1 cellular context compared by ENCODE assay signal in the genomic region with DNA sequence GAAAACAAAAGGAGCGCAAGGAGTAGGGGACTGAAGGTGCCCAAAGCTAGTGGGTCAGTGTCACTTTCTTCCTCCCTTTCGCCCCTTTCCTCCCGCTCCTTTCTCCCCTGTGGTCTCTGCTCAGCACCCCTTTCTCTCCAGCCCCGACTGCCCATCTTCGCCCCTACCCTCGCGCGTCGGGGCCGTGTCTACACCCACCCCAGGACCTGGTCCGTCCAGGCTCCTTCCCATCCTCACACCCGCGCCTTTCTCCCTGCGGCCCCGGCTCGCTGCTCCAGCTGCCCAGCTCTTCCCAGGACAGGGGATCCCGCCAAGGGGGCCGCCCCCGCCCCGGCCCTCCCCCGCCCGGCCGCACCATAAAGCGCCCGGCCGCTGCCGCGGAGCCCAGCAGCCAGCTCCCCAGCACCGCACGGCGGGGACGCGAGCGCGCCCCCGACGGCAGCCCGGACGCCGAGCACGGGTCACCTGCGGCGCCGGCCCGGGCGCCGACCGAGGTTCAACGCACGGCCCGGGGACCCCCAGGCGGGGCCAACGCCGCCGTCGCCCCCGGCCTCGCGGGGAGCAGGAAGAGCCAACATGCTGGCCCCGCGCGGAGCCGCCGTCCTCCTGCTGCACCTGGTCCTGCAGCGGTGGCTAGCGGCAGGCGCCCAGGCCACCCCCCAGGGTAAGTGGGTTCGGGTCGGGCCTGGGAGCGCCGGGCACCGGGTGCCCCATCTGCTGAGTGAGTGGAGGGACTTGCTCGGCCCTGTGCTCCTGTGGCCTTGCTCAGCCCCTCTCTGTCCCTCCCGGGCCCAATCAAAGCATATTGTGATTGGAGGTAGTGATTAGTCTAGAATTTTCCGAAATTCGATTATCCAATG.
TF ChIP-seq lines count a peak whose summit lies in the region.

A gene (plus strand): TSS at position 387 of the 860 bp plus-strand sequence. CDS start 190 bp downstream, at position 577.

TF ChIP-seq in GM23338, 12 proteins besides CTCF, POLR2A, EP300 and RAD21 (continued from another document):
- TF ChIP-seq, protein P1, sequence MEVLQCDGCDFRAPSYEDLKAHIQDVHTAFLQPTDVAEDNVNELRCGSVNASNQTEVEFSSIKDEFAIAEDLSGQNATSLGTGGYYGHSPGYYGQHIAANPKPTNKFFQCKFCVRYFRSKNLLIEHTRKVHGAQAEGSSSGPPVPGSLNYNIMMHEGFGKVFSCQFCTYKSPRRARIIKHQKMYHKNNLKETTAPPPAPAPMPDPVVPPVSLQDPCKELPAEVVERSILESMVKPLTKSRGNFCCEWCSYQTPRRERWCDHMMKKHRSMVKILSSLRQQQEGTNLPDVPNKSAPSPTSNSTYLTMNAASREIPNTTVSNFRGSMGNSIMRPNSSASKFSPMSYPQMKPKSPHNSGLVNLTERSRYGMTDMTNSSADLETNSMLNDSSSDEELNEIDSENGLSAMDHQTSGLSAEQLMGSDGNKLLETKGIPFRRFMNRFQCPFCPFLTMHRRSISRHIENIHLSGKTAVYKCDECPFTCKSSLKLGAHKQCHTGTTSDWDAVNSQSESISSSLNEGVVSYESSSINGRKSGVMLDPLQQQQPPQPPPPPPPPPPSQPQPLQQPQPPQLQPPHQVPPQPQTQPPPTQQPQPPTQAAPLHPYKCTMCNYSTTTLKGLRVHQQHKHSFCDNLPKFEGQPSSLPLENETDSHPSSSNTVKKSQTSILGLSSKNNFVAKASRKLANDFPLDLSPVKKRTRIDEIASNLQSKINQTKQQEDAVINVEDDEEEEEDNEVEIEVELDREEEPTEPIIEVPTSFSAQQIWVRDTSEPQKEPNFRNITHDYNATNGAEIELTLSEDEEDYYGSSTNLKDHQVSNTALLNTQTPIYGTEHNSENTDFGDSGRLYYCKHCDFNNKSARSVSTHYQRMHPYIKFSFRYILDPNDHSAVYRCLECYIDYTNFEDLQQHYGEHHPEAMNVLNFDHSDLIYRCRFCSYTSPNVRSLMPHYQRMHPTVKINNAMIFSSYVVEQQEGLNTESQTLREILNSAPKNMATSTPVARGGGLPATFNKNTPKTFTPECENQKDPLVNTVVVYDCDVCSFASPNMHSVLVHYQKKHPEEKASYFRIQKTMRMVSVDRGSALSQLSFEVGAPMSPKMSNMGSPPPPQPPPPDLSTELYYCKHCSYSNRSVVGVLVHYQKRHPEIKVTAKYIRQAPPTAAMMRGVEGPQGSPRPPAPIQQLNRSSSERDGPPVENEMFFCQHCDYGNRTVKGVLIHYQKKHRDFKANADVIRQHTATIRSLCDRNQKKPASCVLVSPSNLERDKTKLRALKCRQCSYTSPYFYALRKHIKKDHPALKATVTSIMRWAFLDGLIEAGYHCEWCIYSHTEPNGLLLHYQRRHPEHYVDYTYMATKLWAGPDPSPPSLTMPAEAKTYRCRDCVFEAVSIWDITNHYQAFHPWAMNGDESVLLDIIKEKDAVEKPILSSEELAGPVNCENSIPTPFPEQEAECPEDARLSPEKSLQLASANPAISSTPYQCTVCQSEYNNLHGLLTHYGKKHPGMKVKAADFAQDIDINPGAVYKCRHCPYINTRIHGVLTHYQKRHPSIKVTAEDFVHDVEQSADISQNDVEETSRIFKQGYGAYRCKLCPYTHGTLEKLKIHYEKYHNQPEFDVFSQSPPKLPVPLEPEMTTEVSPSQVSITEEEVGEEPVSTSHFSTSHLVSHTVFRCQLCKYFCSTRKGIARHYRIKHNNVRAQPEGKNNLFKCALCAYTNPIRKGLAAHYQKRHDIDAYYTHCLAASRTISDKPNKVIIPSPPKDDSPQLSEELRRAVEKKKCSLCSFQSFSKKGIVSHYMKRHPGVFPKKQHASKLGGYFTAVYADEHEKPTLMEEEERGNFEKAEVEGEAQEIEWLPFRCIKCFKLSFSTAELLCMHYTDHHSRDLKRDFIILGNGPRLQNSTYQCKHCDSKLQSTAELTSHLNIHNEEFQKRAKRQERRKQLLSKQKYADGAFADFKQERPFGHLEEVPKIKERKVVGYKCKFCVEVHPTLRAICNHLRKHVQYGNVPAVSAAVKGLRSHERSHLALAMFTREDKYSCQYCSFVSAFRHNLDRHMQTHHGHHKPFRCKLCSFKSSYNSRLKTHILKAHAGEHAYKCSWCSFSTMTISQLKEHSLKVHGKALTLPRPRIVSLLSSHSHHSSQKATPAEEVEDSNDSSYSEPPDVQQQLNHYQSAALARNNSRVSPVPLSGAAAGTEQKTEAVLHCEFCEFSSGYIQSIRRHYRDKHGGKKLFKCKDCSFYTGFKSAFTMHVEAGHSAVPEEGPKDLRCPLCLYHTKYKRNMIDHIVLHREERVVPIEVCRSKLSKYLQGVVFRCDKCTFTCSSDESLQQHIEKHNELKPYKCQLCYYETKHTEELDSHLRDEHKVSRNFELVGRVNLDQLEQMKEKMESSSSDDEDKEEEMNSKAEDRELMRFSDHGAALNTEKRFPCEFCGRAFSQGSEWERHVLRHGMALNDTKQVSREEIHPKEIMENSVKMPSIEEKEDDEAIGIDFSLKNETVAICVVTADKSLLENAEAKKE (CRISPR knock-in tag; IDR thresholded peaks at IDR 0.05), result no peak
- TF ChIP-seq CREB1 (CRISPR knock-in tag; IDR thresholded peaks at IDR 0.05; ENCODE audit: low read depth) (no peak), EZH2phosphoT487 (IDR thresholded peaks at IDR 0.05; ENCODE audit: unreplicated experiment) (no peak), ZNF331 (CRISPR knock-in tag; IDR thresholded peaks at IDR 0.05; ENCODE audit: low read depth) (no peak), STAT1 (IDR thresholded peaks at IDR 0.05; ENCODE audit: unreplicated experiment) (no peak), EZH2 (IDR thresholded peaks at IDR 0.05; ENCODE audit: low read depth, unreplicated experiment) (no peak), ZNF114 (CRISPR knock-in tag; IDR thresholded peaks at IDR 0.05) (no peak)
- TF ChIP-seq, protein P2, sequence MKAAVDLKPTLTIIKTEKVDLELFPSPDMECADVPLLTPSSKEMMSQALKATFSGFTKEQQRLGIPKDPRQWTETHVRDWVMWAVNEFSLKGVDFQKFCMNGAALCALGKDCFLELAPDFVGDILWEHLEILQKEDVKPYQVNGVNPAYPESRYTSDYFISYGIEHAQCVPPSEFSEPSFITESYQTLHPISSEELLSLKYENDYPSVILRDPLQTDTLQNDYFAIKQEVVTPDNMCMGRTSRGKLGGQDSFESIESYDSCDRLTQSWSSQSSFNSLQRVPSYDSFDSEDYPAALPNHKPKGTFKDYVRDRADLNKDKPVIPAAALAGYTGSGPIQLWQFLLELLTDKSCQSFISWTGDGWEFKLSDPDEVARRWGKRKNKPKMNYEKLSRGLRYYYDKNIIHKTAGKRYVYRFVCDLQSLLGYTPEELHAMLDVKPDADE (IDR thresholded peaks at IDR 0.05), result no peak
